Comparison of ENCODE assay signal across 31 cellular contexts in the genomic region with DNA sequence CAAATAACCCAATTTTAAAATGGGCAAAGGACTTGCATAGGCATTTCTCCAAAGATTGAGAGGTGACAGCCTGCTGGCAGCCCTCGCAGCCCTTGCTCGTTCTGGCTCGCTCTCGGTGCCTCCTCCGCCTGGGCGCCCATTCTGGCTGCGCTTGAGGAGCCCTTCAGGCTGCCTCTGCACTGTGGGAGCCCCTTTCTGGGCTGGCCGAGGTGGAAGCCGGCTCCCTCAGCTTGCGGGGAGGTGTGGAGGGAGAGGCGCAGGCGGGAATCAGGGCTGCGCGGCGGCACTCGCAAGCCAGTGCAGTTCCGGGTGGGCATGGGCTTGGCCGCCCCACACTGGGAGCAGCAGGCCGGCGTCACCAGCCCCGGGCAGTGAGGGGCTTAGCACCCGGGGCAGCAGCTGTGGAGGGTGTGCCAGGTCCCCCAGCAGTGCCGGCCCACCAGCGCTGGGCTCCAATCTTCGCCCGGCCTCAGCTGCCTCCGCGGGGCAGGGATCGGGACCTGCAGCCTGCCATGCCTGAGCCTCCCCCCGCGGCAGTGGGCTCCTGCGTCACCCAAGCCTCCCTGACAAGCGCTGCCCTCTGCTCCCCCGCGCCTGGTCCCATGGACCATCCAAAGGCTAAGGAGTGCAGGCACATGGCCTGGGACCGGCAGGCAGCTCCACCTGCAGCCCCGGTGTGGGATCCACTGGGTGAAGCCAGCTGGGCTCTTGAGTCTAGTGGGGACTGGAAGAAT. TPM values are rescaled to one million over a fixed set of nuclear protein-coding genes. Genes with fewer than 3 reads are reported as not detected.
"Had no signal": no experiment of that assay in that cellular context is flagged by ENCODE, and none has a peak within 500 bp of the region (broad histone marks: within the 10 kb centered on the region; RNA-seq: fewer than 3 reads in every experiment).

No MANE protein-coding gene starts in this region.

- H3K9me3 ChIP-seq: colonic mucosa had no signal

- H3K27me3 Mint-ChIP-seq: dendritic cell treated with granulocyte-macrophage colony-stimulating factor and Interleukin-4, amounts not matched to agents 40 ng/mL and 50 ng/mL, for 4 days; effector memory CD8-positive, alpha-beta T cell had no signal

- H3K27ac Mint-ChIP-seq: dendritic cell treated with granulocyte-macrophage colony-stimulating factor and Interleukin-4, amounts not matched to agents 40 ng/mL and 50 ng/mL, for 4 days; effector memory CD8-positive, alpha-beta T cell; endodermal cell; mesothelial cell of epicardium had no signal

- H3K4me1 ChIP-seq: colonic mucosa, esophagus squamous epithelium, gastrocnemius medialis, heart right ventricle, left ventricle myocardium inferior, lower lobe of right lung had no signal

- DNase-seq: colonic mucosa; cortex of kidney; effector CD8-positive, alpha-beta T cell; effector memory CD8-positive, alpha-beta T cell; endodermal cell; erythroblast; esophagus squamous epithelium; foreskin fibroblast; foreskin melanocyte; gastrocnemius medialis; glutamatergic neuron; head of caudate nucleus; heart right ventricle; hippocampal formation; kidney glomerular epithelial cell; left colon; left ventricle myocardium inferior; lower lobe of right lung; mesenchymal stem cell; mucosa of descending colon had no signal

- H3K36me3 ChIP-seq: colonic mucosa, esophagus squamous epithelium, gastrocnemius medialis, heart right ventricle, left ventricle myocardium inferior, lower lobe of right lung had no signal

- H3K27ac ChIP-seq: colonic mucosa, epithelial cell of prostate, esophagus squamous epithelium, gastrocnemius medialis, heart right ventricle, left ventricle myocardium inferior, lower lobe of right lung had no signal

- H3K4me3 ChIP-seq: colonic mucosa, esophagus squamous epithelium, gastrocnemius medialis, heart right ventricle, left ventricle myocardium inferior, lower lobe of right lung, mucosa of descending colon had no signal

- ATAC-seq: effector memory CD8-positive, alpha-beta T cell; esophagus mucosa; gastrocnemius medialis; left colon; left lobe of liver; lower lobe of right lung; mucosa of descending colon had no signal

- H3K4me3 Mint-ChIP-seq: dendritic cell treated with granulocyte-macrophage colony-stimulating factor and Interleukin-4, amounts not matched to agents 40 ng/mL and 50 ng/mL, for 4 days; effector memory CD8-positive, alpha-beta T cell; endodermal cell; mesothelial cell of epicardium had no signal

- FAIRE-seq: endometrium, islet of Langerhans, keratinocyte had no signal

- H3K27me3 ChIP-seq: colonic mucosa, esophagus squamous epithelium, gastrocnemius medialis, heart right ventricle had no signal

- H3K4me1 Mint-ChIP-seq: endodermal cell, mesothelial cell of epicardium had no signal

RNA-seq across cellular contexts. Expression of gene GALNT17, which starts 54.0 kb away (rescaled TPM):
- total RNA-seq: dermis microvascular lymphatic vessel endothelial cell, glomerular endothelial cell, lung microvascular endothelial cell had no signal
- polyA plus RNA-seq: keratinocyte had no signal
